In the genomic region with DNA sequence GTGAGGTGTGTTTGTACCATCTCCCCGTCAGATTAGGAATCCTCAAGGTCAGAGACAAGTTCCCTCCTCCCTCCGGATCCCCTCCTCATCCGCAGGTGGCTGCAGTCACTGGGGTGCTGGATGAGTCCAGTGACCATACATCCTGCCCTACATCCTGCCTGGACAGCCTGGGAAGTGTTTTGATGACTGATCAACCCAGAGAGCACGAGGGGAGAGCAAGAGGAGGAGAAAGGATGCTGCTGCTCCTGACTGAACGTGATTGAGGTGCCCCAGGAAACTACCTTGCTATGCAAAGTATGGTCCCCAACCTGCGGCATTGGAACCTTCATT, we compare ENCODE assay signal across 18 cellular contexts.
DNase-seq lines count a peak whose midpoint lies in the region; ATAC-seq and TF ChIP-seq lines count a peak whose summit lies in the region.
"Had no signal": no experiment of that assay in that cellular context is flagged by ENCODE, and none has a peak within 500 bp of the region (broad histone marks: within the 10 kb centered on the region; RNA-seq: fewer than 3 reads in every experiment).

No MANE protein-coding gene starts in this region.

- intact Hi-C loops in dendritic cell treated with granulocyte-macrophage colony-stimulating factor and Interleukin-4, amounts not matched to agents 40 ng/mL and 50 ng/mL, for 4 days (cut with micrococcal nuclease): loop anchor here (5.0 kb wide), 1 partner anchor 90 kb away; the partner anchor contains the start of gene HEG1

- peak overlapping the region; percentile 51 for H3K4me3 Mint-ChIP-seq in dendritic cell treated with granulocyte-macrophage colony-stimulating factor and Interleukin-4, amounts not matched to agents 40 ng/mL and 50 ng/mL, for 4 days
- H3K4me3 Mint-ChIP-seq in memory B cell: peak overlapping the region; percentile 52
- no peak overlapping the region for H3K4me3 Mint-ChIP-seq in glutamatergic neuron (ENCODE audit: unreplicated experiment)
- H3K4me3 Mint-ChIP-seq: central memory CD8-positive, alpha-beta T cell had no signal

- no peak for TF ChIP-seq CTCF in glutamatergic neuron (IDR thresholded peaks at IDR 0.05; ENCODE audit: partially characterized antibody, unreplicated experiment)

- H3K27me3 Mint-ChIP-seq in dendritic cell treated with granulocyte-macrophage colony-stimulating factor and Interleukin-4, amounts not matched to agents 40 ng/mL and 50 ng/mL, for 4 days: no peaks in the 10 kb centered on the region
- H3K27me3 Mint-ChIP-seq in memory B cell (no peaks in the 10 kb centered on the region), glutamatergic neuron (ENCODE audit: unreplicated experiment) (no peaks in the 10 kb centered on the region)
- H3K27me3 Mint-ChIP-seq: central memory CD8-positive, alpha-beta T cell; naive thymus-derived CD8-positive, alpha-beta T cell had no signal

- no peaks in the 10 kb centered on the region for H3K36me3 Mint-ChIP-seq in dendritic cell treated with granulocyte-macrophage colony-stimulating factor and Interleukin-4, amounts not matched to agents 40 ng/mL and 50 ng/mL, for 4 days (ENCODE audit: low read depth)
- peaks cover 2% of the 10 kb centered on the region for H3K36me3 Mint-ChIP-seq in memory B cell
- H3K36me3 Mint-ChIP-seq in glutamatergic neuron (ENCODE audit: unreplicated experiment): no peaks in the 10 kb centered on the region
- H3K36me3 Mint-ChIP-seq: naive thymus-derived CD8-positive, alpha-beta T cell had no signal

- peak overlapping the region; percentile 97 for H3K27ac Mint-ChIP-seq in dendritic cell treated with granulocyte-macrophage colony-stimulating factor and Interleukin-4, amounts not matched to agents 40 ng/mL and 50 ng/mL, for 4 days
- H3K27ac Mint-ChIP-seq in memory B cell: peak overlapping the region; percentile 86
- H3K27ac Mint-ChIP-seq in glutamatergic neuron (ENCODE audit: unreplicated experiment): no peak overlapping the region

- H3K4me1 Mint-ChIP-seq in dendritic cell treated with granulocyte-macrophage colony-stimulating factor and Interleukin-4, amounts not matched to agents 40 ng/mL and 50 ng/mL, for 4 days (ENCODE audit: low read depth): peaks cover 84% of the 10 kb centered on the region
- H3K4me1 Mint-ChIP-seq in memory B cell (peaks cover 60% of the 10 kb centered on the region), glutamatergic neuron (ENCODE audit: low read depth, unreplicated experiment) (peaks cover 26% of the 10 kb centered on the region)

- no peaks in the 10 kb centered on the region for H3K9me3 Mint-ChIP-seq in dendritic cell treated with granulocyte-macrophage colony-stimulating factor and Interleukin-4, amounts not matched to agents 40 ng/mL and 50 ng/mL, for 4 days
- peaks cover 2% of the 10 kb centered on the region for H3K9me3 Mint-ChIP-seq in memory B cell
- H3K9me3 Mint-ChIP-seq in glutamatergic neuron (ENCODE audit: unreplicated experiment): no peaks in the 10 kb centered on the region
- H3K9me3 Mint-ChIP-seq: central memory CD8-positive, alpha-beta T cell; naive thymus-derived CD8-positive, alpha-beta T cell had no signal

- DNase-seq in A172 (ENCODE audit: low spot score): peak; percentile 86
- DNase-seq in memory B cell (ENCODE audit: low spot score in 2 of 2): no peak
- no peak for DNase-seq in glutamatergic neuron
- DNase-seq in ureter (ENCODE audit: low spot score): no peak
- DNase-seq in NCI-H82 treated with DMSO at 0.1 percent for 48 hours (lab: John Stamatoyannopoulos, UW; ENCODE audit: unreplicated experiment): no peak
- DNase-seq in epidermal melanocyte (ENCODE audit: insufficient read length, low spot score): no peak
- DNase-seq: ACHN; activated CD4-positive, CD25-positive, alpha-beta regulatory T cell; activated T-cell treated with anti-CD3 and anti-CD28 coated beads for 4 hours; Caco-2; kidney glomerular epithelial cell; naive thymus-derived CD8-positive, alpha-beta T cell; NCI-H1436 treated with DMSO at 0.1 percent for 48 hours; stimulated activated CD4-positive, alpha-beta T cell treated with anti-CD3 and anti-CD28 coated beads, Interleukin-4, amount 100 ng/mL, for 4 hours had no signal

- ATAC-seq in GM21447 (IDR thresholded peaks at IDR 0.05; ENCODE audit: unreplicated experiment) (peak; percentile 3), memory B cell (ENCODE audit: low read depth) (no peak)
- ATAC-seq: K562 had no signal
